In the genomic region with DNA sequence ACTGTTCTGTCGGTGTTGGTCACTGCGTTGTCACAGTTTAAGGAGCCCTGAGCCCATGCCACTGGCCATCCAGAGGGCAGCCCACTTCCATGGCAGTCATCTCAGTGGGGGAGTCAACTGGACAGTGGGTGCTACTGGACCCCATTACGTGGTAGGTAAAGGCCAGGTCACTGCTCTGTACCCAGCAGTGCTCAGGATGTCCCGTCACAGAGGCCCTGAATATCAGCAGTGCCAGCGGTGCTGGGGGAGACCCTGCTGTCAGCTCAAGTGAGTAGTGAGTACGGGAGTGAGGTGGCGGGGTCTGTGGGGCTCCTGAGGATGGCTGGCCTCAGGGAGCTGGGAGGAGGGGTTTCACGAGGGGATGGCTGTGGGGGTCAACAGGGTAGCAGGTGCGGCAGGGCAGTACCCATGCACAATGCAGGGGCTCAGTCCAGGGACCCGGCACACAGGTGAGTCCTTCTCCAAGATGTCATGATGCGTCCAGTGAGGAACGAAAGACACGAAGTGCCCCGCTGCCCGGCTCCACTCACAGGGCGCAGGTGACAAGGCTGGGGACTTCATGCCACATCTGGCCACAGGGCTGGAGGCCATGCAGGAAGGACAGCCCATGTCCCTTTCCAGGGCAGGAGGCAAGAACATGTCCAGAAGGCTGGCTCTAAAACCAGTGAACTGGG, we compare ENCODE assay signal across 24 cellular contexts.
"Had no signal": no experiment of that assay in that cellular context is flagged by ENCODE, and none has a peak within 500 bp of the region (broad histone marks: within the 10 kb centered on the region; RNA-seq: fewer than 3 reads in every experiment).

No MANE protein-coding gene starts in this region.

- ATAC-seq: activated CD4-positive, CD25-positive, alpha-beta regulatory T cell treated with anti-CD3 and anti-CD28 coated beads, Interleukin-2, amount 50 U/mL, for 24 hours; activated CD8-positive, alpha-beta T cell treated with anti-CD3 and anti-CD28 coated beads for 36 hours; activated naive CD4-positive, alpha-beta T cell treated with anti-CD3 and anti-CD28 coated beads, Interleukin-2, amount 50 U/mL, for 72 hours; activated T-helper 17 cell treated with anti-CD3 and anti-CD28 coated beads, Interleukin-2, amount 50 U/mL, for 72 hours; effector memory CD8-positive, alpha-beta T cell; left lobe of liver; naive thymus-derived CD4-positive, alpha-beta T cell; right cardiac atrium; stimulated activated naive CD8-positive, alpha-beta T cell treated with anti-CD3 and anti-CD28 coated beads, Interleukin-15, amount 100 ng/mL, for 72 hours had no signal

- H3K4me1 Mint-ChIP-seq: activated CD4-positive, alpha-beta T cell treated with anti-CD3 and anti-CD28 coated beads, Interleukin-2, amount 10 ng/mL, durations not matched to agents 7 days and 5 days; activated T-helper 17 cell treated with anti-CD3 and anti-CD28 coated beads, Interleukin-2, amount 50 U/mL, for 72 hours; naive thymus-derived CD4-positive, alpha-beta T cell had no signal

- H3K4me3 Mint-ChIP-seq: activated CD4-positive, alpha-beta T cell treated with anti-CD3 and anti-CD28 coated beads, Interleukin-2, amount 10 ng/mL, durations not matched to agents 7 days and 5 days; activated CD8-positive, alpha-beta T cell treated with anti-CD3 and anti-CD28 coated beads for 36 hours; activated T-cell treated with anti-CD3 and anti-CD28 coated beads, Interleukin-2, amount 50 U/mL, for 24 hours; activated T-helper 17 cell treated with anti-CD3 and anti-CD28 coated beads, Interleukin-2, amount 50 U/mL, for 72 hours; effector memory CD8-positive, alpha-beta T cell; naive thymus-derived CD4-positive, alpha-beta T cell had no signal

- DNase-seq: activated CD4-positive, alpha-beta T cell treated with anti-CD3 and anti-CD28 coated beads, Interleukin-2, amount 10 ng/mL, durations not matched to agents 7 days and 5 days; activated T-cell treated with anti-CD3 and anti-CD28 coated beads, Interleukin-2, amount 50 U/mL, for 24 hours; aorta; central memory CD4-positive, alpha-beta T cell; effector memory CD8-positive, alpha-beta T cell; hippocampal formation; naive thymus-derived CD4-positive, alpha-beta T cell; right cardiac atrium; stimulated activated CD4-positive, alpha-beta T cell treated with anti-CD3 and anti-CD28 coated beads, Interleukin-12 subunit alpha, Interleukin-12 subunit beta, amount 100 ng/mL, for 4 hours; stimulated activated CD4-positive, alpha-beta T cell treated with anti-CD3 and anti-CD28 coated beads, Interleukin-4, amount 100 ng/mL, for 4 hours; stimulated activated naive CD8-positive, alpha-beta T cell treated with anti-CD3 and anti-CD28 coated beads, Interleukin-15, amount 100 ng/mL, for 72 hours; tibial artery had no signal

- H3K27ac Mint-ChIP-seq: activated CD4-positive, alpha-beta T cell treated with anti-CD3 and anti-CD28 coated beads, Interleukin-2, amount 10 ng/mL, durations not matched to agents 7 days and 5 days; activated CD8-positive, alpha-beta T cell treated with anti-CD3 and anti-CD28 coated beads for 36 hours; activated T-cell treated with anti-CD3 and anti-CD28 coated beads, Interleukin-2, amount 50 U/mL, for 24 hours; activated T-helper 17 cell treated with anti-CD3 and anti-CD28 coated beads, Interleukin-2, amount 50 U/mL, for 72 hours; effector memory CD8-positive, alpha-beta T cell had no signal

- FAIRE-seq: frontal cortex, keratinocyte, urothelium cell line had no signal

- H3K9me3 Mint-ChIP-seq: activated CD4-positive, alpha-beta T cell treated with anti-CD3 and anti-CD28 coated beads, Interleukin-2, amount 10 ng/mL, durations not matched to agents 7 days and 5 days; activated CD8-positive, alpha-beta T cell treated with anti-CD3 and anti-CD28 coated beads for 36 hours; activated naive CD4-positive, alpha-beta T cell treated with anti-CD3 and anti-CD28 coated beads, Interleukin-2, amount 50 U/mL, for 72 hours; activated T-cell treated with anti-CD3 and anti-CD28 coated beads, Interleukin-2, amount 50 U/mL, for 24 hours; activated T-helper 17 cell treated with anti-CD3 and anti-CD28 coated beads, Interleukin-2, amount 50 U/mL, for 72 hours; effector memory CD8-positive, alpha-beta T cell; naive thymus-derived CD4-positive, alpha-beta T cell; stimulated activated naive CD8-positive, alpha-beta T cell treated with anti-CD3 and anti-CD28 coated beads, Interleukin-15, amount 100 ng/mL, for 72 hours had no signal

- H3K9ac ChIP-seq: parathyroid adenoma had no signal

- H3K4me1 ChIP-seq: parathyroid adenoma, tibial artery had no signal

- H2AFZ ChIP-seq: parathyroid adenoma had no signal

- H3K36me3 Mint-ChIP-seq: activated naive CD4-positive, alpha-beta T cell treated with anti-CD3 and anti-CD28 coated beads, Interleukin-2, amount 50 U/mL, for 72 hours; naive thymus-derived CD4-positive, alpha-beta T cell had no signal

- H3K27me3 Mint-ChIP-seq: activated CD8-positive, alpha-beta T cell treated with anti-CD3 and anti-CD28 coated beads for 36 hours; activated T-helper 17 cell treated with anti-CD3 and anti-CD28 coated beads, Interleukin-2, amount 50 U/mL, for 72 hours; naive thymus-derived CD4-positive, alpha-beta T cell had no signal

- H3K4me3 ChIP-seq: esophagus muscularis mucosa, lung, tibial artery had no signal

- H3K9me3 ChIP-seq: esophagus muscularis mucosa, tibial artery had no signal

- H3K27ac ChIP-seq: esophagus muscularis mucosa, parathyroid adenoma, tibial artery, VCaP had no signal

- H3K36me3 ChIP-seq: esophagus muscularis mucosa, tibial artery had no signal

- H3K79me2 ChIP-seq: parathyroid adenoma had no signal
